In genomic region chr5:115842089-115842881, GRCh38 we compare ENCODE assay signal across 8 cellular contexts. TPM values are rescaled to one million over a fixed set of nuclear protein-coding genes. Genes with fewer than 3 reads are reported as not detected.
A peak's percentile ranks its signal among the peaks of the same experiment; 100 is the strongest.
DNase-seq lines count a peak whose midpoint lies in the region; ATAC-seq and TF ChIP-seq lines count a peak whose summit lies in the region.

No MANE protein-coding gene starts in this region.

- H3F3A ChIP-seq in neural progenitor cell (ENCODE audit: low read depth) = no peaks in the 10 kb centered on the region

- peaks cover 10% of the 10 kb centered on the region for H3K36me3 ChIP-seq in CD4-positive, CD25-positive, alpha-beta regulatory T cell (ENCODE audit: control insufficient read depth, insufficient read depth, low read length)
- H3K36me3 ChIP-seq in neural progenitor cell = peaks cover 7% of the 10 kb centered on the region

- peak; percentile 9 to 14 for ATAC-seq in CD4-positive, CD25-positive, alpha-beta regulatory T cell (ENCODE audit: low read depth in 2 of 2)
- ATAC-seq in GM18520 (IDR thresholded peaks at IDR 0.05; ENCODE audit: unreplicated experiment) (peak; percentile 21), HG02981 (IDR thresholded peaks at IDR 0.05; ENCODE audit: unreplicated experiment) (peak; percentile 30), foreskin keratinocyte (peak; percentile 51)
- peak; percentile 18 for ATAC-seq in activated T-helper 17 cell treated with anti-CD3 and anti-CD28 coated beads, Interleukin-2, amount 50 U/mL, for 72 hours (replicated peaks)

- peak overlapping the region; percentile 96 for H3K4me3 ChIP-seq in CD4-positive, CD25-positive, alpha-beta regulatory T cell (ENCODE audit: low read depth, low read length)
- peak overlapping the region; percentile 75 for H3K4me3 ChIP-seq in neural progenitor cell

- peak overlapping the region; percentile 93 for H3K4me2 ChIP-seq in neural progenitor cell

- H3K27me3 ChIP-seq in CD4-positive, CD25-positive, alpha-beta regulatory T cell (ENCODE audit: control insufficient read depth, insufficient read depth, low read length) = no peaks in the 10 kb centered on the region
- no peaks in the 10 kb centered on the region for H3K27me3 ChIP-seq in foreskin keratinocyte
- peaks cover 12% of the 10 kb centered on the region for H3K27me3 ChIP-seq in neural progenitor cell

- no peaks in the 10 kb centered on the region for H3K9me3 Mint-ChIP-seq in CD4-positive, CD25-positive, alpha-beta regulatory T cell
- no peaks in the 10 kb centered on the region for H3K9me3 Mint-ChIP-seq in activated T-helper 17 cell treated with anti-CD3 and anti-CD28 coated beads, Interleukin-2, amount 50 U/mL, for 72 hours
- no peaks in the 10 kb centered on the region for H3K9me3 Mint-ChIP-seq in neural progenitor cell

- H3K4me1 Mint-ChIP-seq in CD4-positive, CD25-positive, alpha-beta regulatory T cell = peaks cover 40 to 65% (median 52%) of the 10 kb centered on the region in 4 donors
- H3K4me1 Mint-ChIP-seq in activated T-helper 17 cell treated with anti-CD3 and anti-CD28 coated beads, Interleukin-2, amount 50 U/mL, for 72 hours = peaks cover 24% of the 10 kb centered on the region
- peaks cover 34% of the 10 kb centered on the region for H3K4me1 Mint-ChIP-seq in neural progenitor cell

- H3K79me2 ChIP-seq in neural progenitor cell (ENCODE audit: low read depth) = peaks cover 86% of the 10 kb centered on the region

- TF ChIP-seq CTCF in foreskin keratinocyte (conservative IDR thresholded peaks at IDR 0.05) = no peak
- TF ChIP-seq CTCF in neural progenitor cell (IDR thresholded peaks at IDR 0.05) = peak; percentile 17

- H3K27ac ChIP-seq in CD4-positive, CD25-positive, alpha-beta regulatory T cell (ENCODE audit: insufficient read depth, low read length, poor library complexity, severe bottlenecking) = peak overlapping the region; percentile 93
- H3K27ac ChIP-seq in foreskin keratinocyte (peak overlapping the region; percentile 75), neural progenitor cell (no peak overlapping the region)

- no peaks in the 10 kb centered on the region for H3K27me3 Mint-ChIP-seq in CD4-positive, CD25-positive, alpha-beta regulatory T cell
- H3K27me3 Mint-ChIP-seq in activated T-helper 17 cell treated with anti-CD3 and anti-CD28 coated beads, Interleukin-2, amount 50 U/mL, for 72 hours = no peaks in the 10 kb centered on the region
- H3K27me3 Mint-ChIP-seq in neural progenitor cell (ENCODE audit: insufficient read depth, low read depth) = no peaks in the 10 kb centered on the region

- peak overlapping the region; percentile 3 to 99 (median 95) for H3K27ac Mint-ChIP-seq in CD4-positive, CD25-positive, alpha-beta regulatory T cell
- peak overlapping the region; percentile 98 for H3K27ac Mint-ChIP-seq in activated T-helper 17 cell treated with anti-CD3 and anti-CD28 coated beads, Interleukin-2, amount 50 U/mL, for 72 hours
- peak overlapping the region; percentile 88 for H3K27ac Mint-ChIP-seq in neural progenitor cell

- H3K9me3 ChIP-seq in CD4-positive, CD25-positive, alpha-beta regulatory T cell (ENCODE audit: control insufficient read depth in 2 of 2, low read length in 2 of 2) = no peaks in the 10 kb centered on the region
- H3K9me3 ChIP-seq in neural progenitor cell (ENCODE audit: low read depth) = no peaks in the 10 kb centered on the region

- H4K20me1 ChIP-seq in neural progenitor cell (ENCODE audit: low read depth) = peaks cover 43% of the 10 kb centered on the region

- H3K4me1 ChIP-seq in CD4-positive, CD25-positive, alpha-beta regulatory T cell (ENCODE audit: control insufficient read depth, insufficient read depth, low read length, poor library complexity, severe bottlenecking) = peaks cover 45% of the 10 kb centered on the region
- peaks cover 40% of the 10 kb centered on the region for H3K4me1 ChIP-seq in foreskin keratinocyte
- peaks cover 19% of the 10 kb centered on the region for H3K4me1 ChIP-seq in neural progenitor cell

- H3K9ac ChIP-seq in neural progenitor cell = no peak overlapping the region

- DNase-seq in CD4-positive, CD25-positive, alpha-beta regulatory T cell = peak in 2 of 3 donors; percentile 25 to 44
- DNase-seq in NCI-H446 treated with DMSO at 0.1 percent for 48 hours (lab: John Stamatoyannopoulos, UW) (peak; percentile 56), foreskin keratinocyte (peak in 1 of 2 donors; percentile 38), neural progenitor cell (ENCODE audit: low spot score) (peak; percentile 87), GOT3 (lab: John Stamatoyannopoulos, UW) (no peak)

- peaks cover 3% of the 10 kb centered on the region for H3K36me3 Mint-ChIP-seq in CD4-positive, CD25-positive, alpha-beta regulatory T cell
- peaks cover 55% of the 10 kb centered on the region for H3K36me3 Mint-ChIP-seq in activated T-helper 17 cell treated with anti-CD3 and anti-CD28 coated beads, Interleukin-2, amount 50 U/mL, for 72 hours (ENCODE audit: low read depth)
- H3K36me3 Mint-ChIP-seq in neural progenitor cell = no peaks in the 10 kb centered on the region

- H3K4me3 Mint-ChIP-seq in CD4-positive, CD25-positive, alpha-beta regulatory T cell = peak overlapping the region; percentile 97 to 99 (median 99)
- H3K4me3 Mint-ChIP-seq in activated T-helper 17 cell treated with anti-CD3 and anti-CD28 coated beads, Interleukin-2, amount 50 U/mL, for 72 hours = peak overlapping the region; percentile 98
- H3K4me3 Mint-ChIP-seq in neural progenitor cell = peak overlapping the region; percentile 98

- peak overlapping the region; percentile 86 for H2AFZ ChIP-seq in neural progenitor cell (replicated peaks)

RNA-seq across cellular contexts. Expression of gene AP3S1, which starts 0.6 kb away (rescaled TPM):
- total RNA-seq in CD4-positive, CD25-positive, alpha-beta regulatory T cell = 39.5 TPM
- polyA plus RNA-seq in CD4-positive, CD25-positive, alpha-beta regulatory T cell = 10 to 100 TPM; 55.9 to 77.5 (median 63.3) TPM
- total RNA-seq in activated T-helper 17 cell treated with anti-CD3 and anti-CD28 coated beads, Interleukin-2, amount 50 U/mL, for 72 hours = 100 to 1,000 TPM; 114 to 253 TPM
- 112 and 124 TPM in 2 replicates for total RNA-seq in foreskin keratinocyte
- 98.5 and 116 TPM in 2 replicates for polyA plus RNA-seq in foreskin keratinocyte
- total RNA-seq in neural progenitor cell (ENCODE audit: low replicate concordance) = 139 and 157 TPM in 2 replicates

RNA-seq across cellular contexts. Expression of gene ATG12, which starts 0.9 kb away (rescaled TPM):
- 64.0 TPM for total RNA-seq in CD4-positive, CD25-positive, alpha-beta regulatory T cell
- polyA plus RNA-seq in CD4-positive, CD25-positive, alpha-beta regulatory T cell = 100 to 1,000 TPM; 107 to 149 (median 124) TPM
- total RNA-seq in activated T-helper 17 cell treated with anti-CD3 and anti-CD28 coated beads, Interleukin-2, amount 50 U/mL, for 72 hours = 10 to 100 TPM; 49.4 to 52.7 TPM
- 39.6 and 40.6 TPM in 2 replicates for total RNA-seq in foreskin keratinocyte
- polyA plus RNA-seq in foreskin keratinocyte = 31.1 and 32.2 TPM in 2 replicates
- total RNA-seq in neural progenitor cell (ENCODE audit: low replicate concordance) = 50.4 and 122 TPM in 2 replicates

RNA-seq across cellular contexts. Expression of gene CDO1, which starts 25.8 kb away (rescaled TPM):
- 1.7 TPM for total RNA-seq in CD4-positive, CD25-positive, alpha-beta regulatory T cell
- under 1 TPM in 2 of 4 donors, not detected in 2; 0.16 to 0.24 TPM for polyA plus RNA-seq in CD4-positive, CD25-positive, alpha-beta regulatory T cell
- total RNA-seq in activated T-helper 17 cell treated with anti-CD3 and anti-CD28 coated beads, Interleukin-2, amount 50 U/mL, for 72 hours = not detected
- total RNA-seq in foreskin keratinocyte (0.18 and 0.20 TPM in 2 replicates), neural progenitor cell (ENCODE audit: low replicate concordance) (18.4 and 21.9 TPM in 2 replicates)
- polyA plus RNA-seq in foreskin keratinocyte = 0.04 and 0.10 TPM in 2 replicates
